In the genomic region with DNA sequence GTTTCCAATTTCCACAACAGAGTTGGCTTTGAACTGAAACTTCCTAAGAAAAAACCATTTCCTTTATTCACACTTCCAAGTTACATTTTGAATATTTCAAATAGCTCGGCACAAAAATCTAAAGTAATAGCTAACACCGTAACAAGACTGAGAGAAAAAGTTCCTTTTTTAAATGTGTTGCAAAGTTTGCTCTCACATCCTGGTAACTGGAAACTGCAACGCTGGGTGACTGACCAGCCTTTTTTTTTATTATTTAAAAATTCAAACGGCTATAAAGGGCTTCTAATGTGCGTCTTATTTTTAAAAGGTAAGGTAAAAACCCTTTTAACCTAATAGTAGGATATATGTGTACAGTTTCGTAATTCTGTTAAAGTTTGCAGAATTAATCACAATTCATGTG, we compare ENCODE assay signal across 1 cellular context.
TF ChIP-seq lines count a peak whose summit lies in the region.

No MANE protein-coding gene starts in this region.

TF ChIP-seq in IMR-90, 13 proteins besides CTCF, POLR2A, EP300 and RAD21 (continued from another document):
- no peak for TF ChIP-seq MAFK (IDR thresholded peaks at IDR 0.05; ENCODE audit: low read depth, low read length)
